ENCODE assay signal across 8 cellular contexts in genomic region chr22:31291403-31291715, GRCh38. TPM values are rescaled to one million over a fixed set of nuclear protein-coding genes. Genes with fewer than 3 reads are reported as not detected.
DNase-seq lines count a peak whose midpoint lies in the region; ATAC-seq and TF ChIP-seq lines count a peak whose summit lies in the region.

No MANE protein-coding gene starts in this region.

- H3K36me3 Mint-ChIP-seq in activated T-cell treated with anti-CD3 and anti-CD28 coated beads, Interleukin-2, amount 50 U/mL, for 24 hours (ENCODE audit: low read depth) = peaks cover 19% of the 10 kb centered on the region

- peaks cover 0 to 12% (median 4%) of the 10 kb centered on the region in 4 donors for H3K4me1 ChIP-seq in right lobe of liver
- peaks cover 0 to 73% (median 55%) of the 10 kb centered on the region in 4 donors for H3K4me1 ChIP-seq in tibial nerve

- TF ChIP-seq CTCF in brain microvascular endothelial cell (IDR thresholded peaks at IDR 0.05; ENCODE audit: low read depth, low read length, missing control alignments) (no peak), right lobe of liver (IDR thresholded peaks at IDR 0.05) (no peak), tibial nerve (IDR thresholded peaks at IDR 0.05) (no peak)

- H3K4me1 Mint-ChIP-seq in activated T-cell treated with anti-CD3 and anti-CD28 coated beads, Interleukin-2, amount 50 U/mL, for 24 hours (ENCODE audit: low read depth) = peaks cover 82% of the 10 kb centered on the region

- H3K9me3 ChIP-seq in right lobe of liver (no peaks in the 10 kb centered on the region), tibial nerve (no peaks in the 10 kb centered on the region)

- peak in 1 of 4 donors; percentile 0 for ATAC-seq in right lobe of liver
- ATAC-seq in HG02678 (IDR thresholded peaks at IDR 0.05; ENCODE audit: unreplicated experiment) = no peak

- peak overlapping the region; percentile 94 for H3K4me3 Mint-ChIP-seq in activated T-cell treated with anti-CD3 and anti-CD28 coated beads, Interleukin-2, amount 50 U/mL, for 24 hours

- no peak for TF ChIP-seq EP300 in tibial nerve (IDR thresholded peaks at IDR 0.05)

- H3K36me3 ChIP-seq in brain microvascular endothelial cell (replicated peaks) (peaks cover 2% of the 10 kb centered on the region), right lobe of liver (peaks cover 0 to 8% (median 0%) of the 10 kb centered on the region in 4 donors), tibial nerve (peaks cover 0 to 31% (median 20%) of the 10 kb centered on the region in 3 donors)

- no peak for DNase-seq in activated T-cell treated with anti-CD3 and anti-CD28 coated beads, Interleukin-2, amount 50 U/mL, for 24 hours
- no peak for DNase-seq in activated T-cell treated with anti-CD3 and anti-CD28 coated beads, Interleukin-2, amount 50 U/mL, for 48 hours
- DNase-seq in brain microvascular endothelial cell (no peak), right lobe of liver (no peak), tibial nerve (ENCODE audit: low spot score in 2 of 2) (no peak), D341Med (ENCODE audit: low spot score) (no peak), Ammon's horn (ENCODE audit: low spot score) (no peak)

- H3K4me3 ChIP-seq in brain microvascular endothelial cell (ENCODE audit: low read depth, low read length) (peak overlapping the region; percentile 71), right lobe of liver (peak overlapping the region; percentile 61 to 65 (median 64)), tibial nerve (peak overlapping the region; percentile 53 to 96 (median 84))

- in situ Hi-C loops in brain microvascular endothelial cell (cut with HindIII; ENCODE audit: low pct_ligation_motif_present, low sequenced_read_pairs) = no loop called here

- H3K9me3 Mint-ChIP-seq in activated T-cell treated with anti-CD3 and anti-CD28 coated beads, Interleukin-2, amount 50 U/mL, for 24 hours = no peaks in the 10 kb centered on the region

- H3K27me3 Mint-ChIP-seq in activated T-cell treated with anti-CD3 and anti-CD28 coated beads, Interleukin-2, amount 50 U/mL, for 24 hours = no peaks in the 10 kb centered on the region

- 5% methylated on average over 5 of the region's 11 CpGs for WGBS in right lobe of liver (ENCODE audit: insufficient coverage, low coverage, low lambda C conversion rate, missing lambda C conversion rate)
- 0 to 2% methylated on average over 7 to 10 of the region's 11 CpGs for WGBS in tibial nerve, 2 donors

- intact Hi-C loops in right lobe of liver (cut with DNase I) = no loop called here

- peak overlapping the region; percentile 99 for H3K27ac Mint-ChIP-seq in activated T-cell treated with anti-CD3 and anti-CD28 coated beads, Interleukin-2, amount 50 U/mL, for 24 hours

- no peak for TF ChIP-seq POLR2A in right lobe of liver (IDR thresholded peaks at IDR 0.05)
- no peak for TF ChIP-seq POLR2A in tibial nerve (IDR thresholded peaks at IDR 0.05)

- no peaks in the 10 kb centered on the region for H3K27me3 ChIP-seq in brain microvascular endothelial cell (replicated peaks)
- no peaks in the 10 kb centered on the region for H3K27me3 ChIP-seq in right lobe of liver
- H3K27me3 ChIP-seq in tibial nerve = no peaks in the 10 kb centered on the region

- H3K27ac ChIP-seq in brain microvascular endothelial cell (no peak overlapping the region), right lobe of liver (peak overlapping the region; percentile 92 to 98 (median 92)), tibial nerve (peak overlapping the region; percentile 92 to 99 (median 98))

RNA-seq across cellular contexts. Expression of gene PIK3IP1, which starts 0.9 kb away (rescaled TPM):
- total RNA-seq in right lobe of liver (1 to 10 TPM; 1.3 to 6.6 (median 5.6) TPM), tibial nerve (100 to 1,000 TPM in 1 of 4 donors, 10 to 100 TPM in 3; 54.8 to 106 (median 80.5) TPM)

RNA-seq across cellular contexts. Expression of gene PATZ1, which starts 54.8 kb away (rescaled TPM):
- total RNA-seq in right lobe of liver (10 to 100 TPM in 4 of 6 experiments, 1 to 10 TPM in 2; 7.4 to 18.8 (median 11.5) TPM), tibial nerve (10 to 100 TPM; 27.1 to 33.5 (median 31.3) TPM)

Comparison
In these comparisons a context has a peak if more than half of its experiments do, and no peak if none do; other contexts are left out.
1. RNA of gene PIK3IP1, which starts 0.9 kb away (total RNA-seq): 54.8 to 106 TPM in tibial nerve; 1.3 to 6.6 TPM in right lobe of liver; every median in the first group is over 4 times any median in the second.
2. Peak in every context shown above with its lines, with median percentiles within 50 percentile points of each other: H3K4me3 ChIP-seq.